ENCODE assay signal across 1 cellular context in genomic region chr12:54024127-54024526, GRCh38.
TF ChIP-seq lines count a peak whose summit lies in the region.

No MANE protein-coding gene starts in this region.

TF ChIP-seq in GM23338, 12 proteins besides CTCF, POLR2A, EP300 and RAD21 (continued from another document):
- TF ChIP-seq ZNF462 (CRISPR knock-in tag; IDR thresholded peaks at IDR 0.05) (no peak), EZH2phosphoT487 (IDR thresholded peaks at IDR 0.05; ENCODE audit: unreplicated experiment) (peak; percentile 79), JUNB (IDR thresholded peaks at IDR 0.05; ENCODE audit: unreplicated experiment) (no peak), POLR2AphosphoS5 (IDR thresholded peaks at IDR 0.05; ENCODE audit: low read depth) (no peak), NANOG (IDR thresholded peaks at IDR 0.05; ENCODE audit: borderline replicate concordance) (no peak), ZNF114 (CRISPR knock-in tag; IDR thresholded peaks at IDR 0.05) (no peak), ETS1 (IDR thresholded peaks at IDR 0.05) (no peak)
